Comparison of ENCODE assay signal across 1 cellular context in the genomic region with DNA sequence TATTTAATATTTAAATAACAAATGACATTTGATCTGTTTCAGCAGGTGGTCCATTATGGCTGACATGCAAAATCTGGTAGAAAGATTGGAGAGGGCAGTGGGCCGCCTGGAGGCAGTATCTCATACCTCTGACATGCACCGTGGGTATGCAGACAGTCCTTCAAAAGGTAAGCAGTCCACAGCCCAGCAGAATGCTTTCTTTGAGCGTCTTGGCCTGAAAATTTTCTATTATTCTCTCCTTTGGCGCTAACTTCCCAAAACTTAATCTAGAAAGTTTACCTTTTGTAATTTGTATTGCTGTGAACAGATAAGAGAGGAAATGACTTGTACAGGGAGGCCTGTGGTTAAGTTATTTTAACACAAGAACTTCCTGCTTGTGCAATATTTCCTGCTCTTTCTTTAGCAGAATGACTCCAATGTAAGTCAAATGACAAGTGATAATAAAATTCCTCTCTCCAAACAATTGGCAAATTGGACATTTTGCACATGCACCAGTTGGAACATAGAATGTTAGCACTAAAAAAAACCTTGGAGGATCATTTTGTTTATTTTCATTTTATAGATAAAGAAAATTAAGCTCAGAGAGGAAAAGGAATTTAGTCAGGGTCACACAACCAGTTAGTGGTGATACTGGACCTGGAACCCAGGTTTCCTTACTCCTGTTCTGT.
TF ChIP-seq lines count a peak whose summit lies in the region.

No MANE protein-coding gene starts in this region.

TF ChIP-seq in endothelial cell of umbilical vein, 7 proteins besides CTCF, POLR2A, EP300 and RAD21:
- TF ChIP-seq, protein P1, sequence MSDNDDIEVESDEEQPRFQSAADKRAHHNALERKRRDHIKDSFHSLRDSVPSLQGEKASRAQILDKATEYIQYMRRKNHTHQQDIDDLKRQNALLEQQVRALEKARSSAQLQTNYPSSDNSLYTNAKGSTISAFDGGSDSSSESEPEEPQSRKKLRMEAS (IDR thresholded peaks at IDR 0.05; ENCODE audit: insufficient read depth, insufficient read length): no peak
- TF ChIP-seq MYC (IDR thresholded peaks at IDR 0.05; ENCODE audit: low read depth, low read length) (no peak), JUN (IDR thresholded peaks at IDR 0.05; ENCODE audit: borderline replicate concordance, insufficient read depth, insufficient read length, low read depth) (peak; percentile 66), GATA2 (IDR thresholded peaks at IDR 0.05; ENCODE audit: insufficient read depth, insufficient read length, low read depth, low read length) (peak; percentile 83), POLR2AphosphoS5 (IDR thresholded peaks at IDR 0.05; ENCODE audit: insufficient read depth, low read depth, low read length) (peak; percentile 77), FOS (IDR thresholded peaks at IDR 0.05; ENCODE audit: borderline replicate concordance, insufficient read depth, low read length) (peak; percentile 57), EZH2 (IDR thresholded peaks at IDR 0.05; ENCODE audit: borderline replicate concordance, low read depth, low read length, severe bottlenecking) (no peak)
